12 cellular contexts compared by ENCODE assay signal in genomic region chr22:32850591-32851517, GRCh38. TPM values are rescaled to one million over a fixed set of nuclear protein-coding genes. Genes with fewer than 3 reads are reported as not detected.
DNase-seq lines count a peak whose midpoint lies in the region; ATAC-seq and TF ChIP-seq lines count a peak whose summit lies in the region.
"Had no signal": no experiment of that assay in that cellular context is flagged by ENCODE, and none has a peak within 500 bp of the region (broad histone marks: within the 10 kb centered on the region; RNA-seq: fewer than 3 reads in every experiment).

No MANE protein-coding gene starts in this region.

- H3K4me3 ChIP-seq in uterus (no peak overlapping the region), MM.1S (ENCODE audit: low read length) (no peak overlapping the region)

- H3K4me1 ChIP-seq in uterus (peaks cover 19 to 37% of the 10 kb centered on the region in 2 donors), MM.1S (ENCODE audit: low read length) (no peaks in the 10 kb centered on the region)

- no peak overlapping the region for H2AFZ ChIP-seq in MM.1S (ENCODE audit: low read length)

- ATAC-seq in GM21526 (IDR thresholded peaks at IDR 0.05; ENCODE audit: low FRiP score, unreplicated experiment) = no peak

- H3K27me3 ChIP-seq in uterus (no peaks in the 10 kb centered on the region), MM.1S (replicated peaks; ENCODE audit: insufficient read depth, low read length) (no peaks in the 10 kb centered on the region)

- H3K4me2 ChIP-seq in MM.1S (ENCODE audit: low read depth, low read length) = no peak overlapping the region

- TF ChIP-seq CTCF in uterus (IDR thresholded peaks at IDR 0.05) (peak in 1 of 4 experiments; percentile 8), MM.1S (IDR thresholded peaks at IDR 0.05; ENCODE audit: low read length) (no peak)

- TF ChIP-seq POLR2A in uterus (IDR thresholded peaks at IDR 0.05) = no peak

- no peaks in the 10 kb centered on the region for H3F3A ChIP-seq in MM.1S (ENCODE audit: insufficient read depth, low read length)

- intact Hi-C loops in uterus (cut with DNase I; ENCODE audit: low total_unique reads) = loop anchor here (10.0 kb wide), 1 partner anchor 64 kb away; no protein-coding TSS in a partner anchor

- no peaks in the 10 kb centered on the region for H3K9me2 ChIP-seq in MM.1S (replicated peaks; ENCODE audit: insufficient read depth, low read length)

- H3K36me3 ChIP-seq in uterus (no peaks in the 10 kb centered on the region), MM.1S (replicated peaks; ENCODE audit: insufficient read depth, low read length) (no peaks in the 10 kb centered on the region)

- H3K9me3 ChIP-seq in uterus (no peaks in the 10 kb centered on the region), MM.1S (replicated peaks; ENCODE audit: insufficient read depth, low read length) (no peaks in the 10 kb centered on the region)

- no peaks in the 10 kb centered on the region for H4K20me1 ChIP-seq in MM.1S (ENCODE audit: insufficient read depth, low read length)

- no peak overlapping the region for H3K9ac ChIP-seq in MM.1S (ENCODE audit: low read length)

- H3K27ac ChIP-seq in uterus (peak overlapping the region; percentile 76 to 82), MM.1S (ENCODE audit: low read length) (no peak overlapping the region)

- DNase-seq in cerebellum (ENCODE audit: low spot score) = peak; percentile 28
- peak in 36 of 51 donors; percentile 12 to 81 (median 48) for DNase-seq in hypothalamus (lab: John Stamatoyannopoulos, UW)
- peak; percentile 67 for DNase-seq in pons (ENCODE audit: low spot score)
- peak; percentile 88 to 90 for DNase-seq in uterus
- DNase-seq in NCI-H1436 (lab: John Stamatoyannopoulos, UW) = no peak
- no peak for DNase-seq in MM.1S
- DNase-seq in central memory CD4-positive, alpha-beta T cell = no peak
- DNase-seq: IMR-90, NCI-H2029 treated with DMSO at 0.1 percent for 48 hours, T-helper 2 cell had no signal

- no peaks in the 10 kb centered on the region for H3K79me2 ChIP-seq in MM.1S (ENCODE audit: low read length)

RNA-seq across cellular contexts. Expression of gene TIMP3, which starts 49.3 kb away (rescaled TPM):
- 26.7 TPM for total RNA-seq in cerebellum
- total RNA-seq in uterus = 100 to 1,000 TPM; 192 to 702 (median 423) TPM
- total RNA-seq: OCI-LY7 had no signal

Comparison
In these comparisons a context has a peak if more than half of its experiments do, and no peak if none do; other contexts are left out.
1. DNase-seq: peak in cerebellum (single experiment), hypothalamus (36 of 51), pons (single experiment) and uterus (2 of 2); none in NCI-H1436 (single experiment), MM.1S (single experiment) and central memory CD4-positive, alpha-beta T cell (single experiment).